In the genomic region with DNA sequence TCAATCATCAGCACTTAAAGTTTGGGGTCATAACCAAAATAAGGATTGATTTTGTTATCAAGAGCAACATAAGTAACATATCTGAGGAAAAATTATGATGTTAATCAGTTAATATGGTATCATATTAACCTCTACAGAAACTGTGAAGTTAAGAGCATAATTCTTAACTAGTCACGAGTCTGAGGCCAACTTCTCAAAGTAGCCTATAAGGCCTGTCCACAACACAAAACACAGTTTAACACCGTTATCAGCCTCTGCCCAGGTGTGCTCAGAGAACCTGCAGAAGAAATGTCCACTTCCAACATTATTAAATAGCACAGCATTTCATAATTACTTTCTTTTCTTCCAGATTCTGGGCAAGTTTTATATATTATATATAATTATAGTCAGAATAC, we compare ENCODE assay signal across 2 cellular contexts.
TF ChIP-seq lines count a peak whose summit lies in the region.

No MANE protein-coding gene starts in this region.

TF ChIP-seq in GM12891, 5 proteins besides CTCF, POLR2A, EP300 and RAD21:
- TF ChIP-seq TAF1 (IDR thresholded peaks at IDR 0.05; ENCODE audit: low read depth, low read length) (no peak), POLR2AphosphoS5 (IDR thresholded peaks at IDR 0.05; ENCODE audit: low read depth, low read length) (no peak), SPI1 (IDR thresholded peaks at IDR 0.05; ENCODE audit: low read depth, low read length) (no peak), POU2F2 (IDR thresholded peaks at IDR 0.05; ENCODE audit: low read depth, low read length) (no peak), PAX5 (IDR thresholded peaks at IDR 0.05; ENCODE audit: insufficient read depth, low read length, severe bottlenecking) (no peak)

TF ChIP-seq in endothelial cell of umbilical vein, 7 proteins besides CTCF, POLR2A, EP300 and RAD21:
- TF ChIP-seq POLR2AphosphoS5 (IDR thresholded peaks at IDR 0.05; ENCODE audit: insufficient read depth, low read depth, low read length) = no peak
- no peak for TF ChIP-seq FOS (IDR thresholded peaks at IDR 0.05; ENCODE audit: borderline replicate concordance, insufficient read depth, low read length)
- no peak for TF ChIP-seq JUN (IDR thresholded peaks at IDR 0.05; ENCODE audit: borderline replicate concordance, insufficient read depth, insufficient read length, low read depth)
- no peak for TF ChIP-seq MYC (IDR thresholded peaks at IDR 0.05; ENCODE audit: low read depth, low read length)
- TF ChIP-seq, protein P1, sequence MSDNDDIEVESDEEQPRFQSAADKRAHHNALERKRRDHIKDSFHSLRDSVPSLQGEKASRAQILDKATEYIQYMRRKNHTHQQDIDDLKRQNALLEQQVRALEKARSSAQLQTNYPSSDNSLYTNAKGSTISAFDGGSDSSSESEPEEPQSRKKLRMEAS (IDR thresholded peaks at IDR 0.05; ENCODE audit: insufficient read depth, insufficient read length) = no peak
- no peak for TF ChIP-seq GATA2 (IDR thresholded peaks at IDR 0.05; ENCODE audit: insufficient read depth, insufficient read length, low read depth, low read length)
- TF ChIP-seq EZH2 (IDR thresholded peaks at IDR 0.05; ENCODE audit: borderline replicate concordance, low read depth, low read length, severe bottlenecking) = no peak
TF ChIP-seq in endothelial cell of umbilical vein: peak in this region for 0.
